9 cellular contexts compared by ENCODE assay signal in genomic region chr15:91032919-91033803, GRCh38. TPM values are rescaled to one million over a fixed set of nuclear protein-coding genes. Genes with fewer than 3 reads are reported as not detected.
A peak's percentile ranks its signal among the peaks of the same experiment; 100 is the strongest.
DNase-seq lines count a peak whose midpoint lies in the region; ATAC-seq, FAIRE-seq and TF ChIP-seq lines count a peak whose summit lies in the region.
"Had no signal": no experiment of that assay in that cellular context is flagged by ENCODE, and none has a peak within 500 bp of the region (broad histone marks: within the 10 kb centered on the region; RNA-seq: fewer than 3 reads in every experiment).

No MANE protein-coding gene starts in this region.

- H3K4me3 ChIP-seq in A549, result no peak overlapping the region
- no peak overlapping the region for H3K4me3 ChIP-seq in transverse colon

- no peak overlapping the region for H3K27ac ChIP-seq in A549
- no peak overlapping the region for H3K27ac ChIP-seq in transverse colon

- WGBS in A549 (ENCODE audit: missing lambda C conversion rate), result 40% methylated on average over 12 of the region's 12 CpGs
- WGBS in transverse colon (ENCODE audit: low coverage in 1 of 2), 2 donors, result 56% methylated on average over 9 of the region's 12 CpGs; no CpG with 5 or more reads in 1 of the 2 donors

- TF ChIP-seq POLR2A in A549 (IDR thresholded peaks at IDR 0.05; ENCODE audit: low read length), result no peak
- no peak for TF ChIP-seq POLR2A in transverse colon (IDR thresholded peaks at IDR 0.05)

- no peak for TF ChIP-seq EP300 in A549 (IDR thresholded peaks at IDR 0.05)
- TF ChIP-seq EP300 in transverse colon (IDR thresholded peaks at IDR 0.05; ENCODE audit: low read depth), result no peak

- peak; percentile 76 to 88; a peak in 5 of 6 replicates for ATAC-seq in A549
- peak; percentile 75 for ATAC-seq in effector memory CD8-positive, alpha-beta T cell (replicated peaks)

- H3K27me3 ChIP-seq in transverse colon, result no peaks in the 10 kb centered on the region

- peaks cover 10% of the 10 kb centered on the region for H3K4me1 Mint-ChIP-seq in activated CD4-positive, alpha-beta T cell treated with anti-CD3 and anti-CD28 coated beads, Interleukin-2, amount 10 ng/mL, durations not matched to agents 24 days and 14 days
- peaks cover 7 to 9% of the 10 kb centered on the region in 2 donors for H3K4me1 Mint-ChIP-seq in effector memory CD8-positive, alpha-beta T cell (ENCODE audit: low read depth in 2 of 2)

- TF ChIP-seq CTCF in A549 (IDR thresholded peaks at IDR 0.05) (peak; percentile 62), transverse colon (IDR thresholded peaks at IDR 0.05) (peak; percentile 58 to 89 (median 73))

- POLR2A ChIA-PET in A549 (lab: Yijun Ruan, JAX), result interaction anchor here (1.8 kb wide), 1 partner anchor 12 kb away, joined by 7 read pairs; no protein-coding TSS in a partner anchor

- no peak overlapping the region for H3K27ac Mint-ChIP-seq in activated CD4-positive, alpha-beta T cell treated with anti-CD3 and anti-CD28 coated beads, Interleukin-2, amount 10 ng/mL, durations not matched to agents 24 days and 14 days
- H3K27ac Mint-ChIP-seq in effector memory CD8-positive, alpha-beta T cell, result no peak overlapping the region

- H3K9me3 Mint-ChIP-seq in activated CD4-positive, alpha-beta T cell treated with anti-CD3 and anti-CD28 coated beads, Interleukin-2, amount 10 ng/mL, durations not matched to agents 24 days and 14 days, result no peaks in the 10 kb centered on the region
- no peaks in the 10 kb centered on the region for H3K9me3 Mint-ChIP-seq in effector memory CD8-positive, alpha-beta T cell

- H3K4me3 Mint-ChIP-seq in activated CD4-positive, alpha-beta T cell treated with anti-CD3 and anti-CD28 coated beads, Interleukin-2, amount 10 ng/mL, durations not matched to agents 24 days and 14 days, result no peak overlapping the region
- peak overlapping the region in 1 of 2 donors; percentile 24 for H3K4me3 Mint-ChIP-seq in effector memory CD8-positive, alpha-beta T cell

- DNase-seq in A549 (ENCODE audit: low read depth in 1 of 2, low spot score in 1 of 2) (peak in 1 of 2 experiments; percentile 73), GM18507 (ENCODE audit: extremely low spot score, insufficient read length, low read depth) (no peak), NCI-H1930 (lab: John Stamatoyannopoulos, UW) (peak; percentile 28 to 67), mucosa of gallbladder (ENCODE audit: low spot score) (peak; percentile 81), transverse colon (peak; percentile 88), middle frontal gyrus (ENCODE audit: extremely low spot score, low spot score) (no peak)
- DNase-seq in activated CD4-positive, alpha-beta T cell treated with anti-CD3 and anti-CD28 coated beads, Interleukin-2, amount 10 ng/mL, durations not matched to agents 24 days and 14 days, result peak; percentile 90
- peak; percentile 50 to 53 (median 52) for DNase-seq in effector memory CD8-positive, alpha-beta T cell

- no peaks in the 10 kb centered on the region for H3K36me3 ChIP-seq in transverse colon

- intact Hi-C loops in activated CD4-positive, alpha-beta T cell treated with anti-CD3 and anti-CD28 coated beads, Interleukin-2, amount 10 ng/mL, durations not matched to agents 24 days and 14 days (cut with micrococcal nuclease), result no loop called here
- intact Hi-C loops in transverse colon (cut with DNase I; ENCODE audit: low total_unique reads), result loop anchor here (10.0 kb wide), 1 partner anchor 68 kb away; no protein-coding TSS in a partner anchor

- H3K4me1 ChIP-seq in A549, result no peaks in the 10 kb centered on the region
- peaks cover 0 to 3% (median 0%) of the 10 kb centered on the region in 4 donors for H3K4me1 ChIP-seq in transverse colon

- TF ChIP-seq RAD21 in A549 (conservative IDR thresholded peaks at IDR 0.05 in 1 of 2, IDR thresholded peaks at IDR 0.05 in 1 of 2), result peak; percentile 52 to 60

- peaks cover 14% of the 10 kb centered on the region for H3K27me3 Mint-ChIP-seq in activated CD4-positive, alpha-beta T cell treated with anti-CD3 and anti-CD28 coated beads, Interleukin-2, amount 10 ng/mL, durations not matched to agents 24 days and 14 days
- peaks cover 13 to 20% of the 10 kb centered on the region in 2 donors for H3K27me3 Mint-ChIP-seq in effector memory CD8-positive, alpha-beta T cell

- H3K9me3 ChIP-seq in A549, result no peaks in the 10 kb centered on the region
- H3K9me3 ChIP-seq in transverse colon, result no peaks in the 10 kb centered on the region

- peak overlapping the region; percentile 61 for H3K4me2 ChIP-seq in A549

- CTCF ChIA-PET in A549 (lab: Yijun Ruan, JAX), result interaction anchor here (0.6 to 6.2 kb wide), 22 partner anchors 9 to 662 kb away, joined by 3 to 71 read pairs (median 6); partner anchors contain the start of genes HDDC3, PRC1, RCCD1 and UNC45A

- FAIRE-seq in A549 (lab: Jason Lieb, UNC) (no peak), GM18507 (lab: Jason Lieb, UNC) (peak; percentile 68)
- FAIRE-seq: endometrium had no signal

- no peaks in the 10 kb centered on the region for H3K36me3 Mint-ChIP-seq in activated CD4-positive, alpha-beta T cell treated with anti-CD3 and anti-CD28 coated beads, Interleukin-2, amount 10 ng/mL, durations not matched to agents 24 days and 14 days (ENCODE audit: low read depth)
- peaks cover 4% of the 10 kb centered on the region for H3K36me3 Mint-ChIP-seq in effector memory CD8-positive, alpha-beta T cell (ENCODE audit: insufficient read depth)

- in situ Hi-C loops in transverse colon (cut with MboI; ENCODE audit: low pct_ligation_motif_present in 1 of 4, low pct_unique_long_range_greater_than_20kb in 1 of 4, low sequenced_read_pairs in 3 of 4), result no loop called here

TF ChIP-seq in A549, 52 proteins besides CTCF, POLR2A, EP300 and RAD21:
- no peak for TF ChIP-seq RNF2 (IDR thresholded peaks at IDR 0.05; ENCODE audit: borderline replicate concordance, low read depth)
- peak; percentile 33; the same call in 2 of the 3 replicates for TF ChIP-seq SMC3 (IDR thresholded peaks at IDR 0.05)
- TF ChIP-seq, protein P1, sequence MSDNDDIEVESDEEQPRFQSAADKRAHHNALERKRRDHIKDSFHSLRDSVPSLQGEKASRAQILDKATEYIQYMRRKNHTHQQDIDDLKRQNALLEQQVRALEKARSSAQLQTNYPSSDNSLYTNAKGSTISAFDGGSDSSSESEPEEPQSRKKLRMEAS (IDR thresholded peaks at IDR 0.05), result peak; percentile 37; the same call in 1 of the 2 replicates
TF ChIP-seq in A549: peak in this region for 2.

RNA-seq across cellular contexts. Expression of gene VPS33B, which starts 10.8 kb away (rescaled TPM):
- polyA plus RNA-seq in A549 (2011; rRNA removed) (17.9 and 25.0 TPM in 2 replicates), A549 (2017; fragmentation: RNase III; extraction: RNeasy Plus Mini Kit Qiagen cat#74134 plus additional on column Dnase treatment) (9.5 to 11.7 TPM (median 11.1 TPM) in 3 replicates)
- polyA plus RNA-seq in A549 (2012; cell fraction: cytosol; rRNA removed), result 11.5 and 12.1 TPM in 2 replicates
- polyA plus RNA-seq in A549 (2012; cell fraction: nucleus; rRNA removed), result 37.0 and 45.7 TPM in 2 replicates
- 20.6 and 24.0 TPM in 2 replicates for polyA minus RNA-seq in A549 (2011; rRNA and poly(A)+ RNA removed)
- 18.9 and 19.5 TPM in 2 replicates for total RNA-seq in activated CD4-positive, alpha-beta T cell treated with anti-CD3 and anti-CD28 coated beads, Interleukin-2, amount 10 ng/mL, durations not matched to agents 24 days and 14 days
- total RNA-seq in mucosa of gallbladder (14.9 TPM), transverse colon (10 to 100 TPM in 2 of 4 donors, 1 to 10 TPM in 2; 6.7 to 18.7 (median 10.8) TPM)

RNA-seq across cellular contexts. Expression of gene PRC1, which starts 38.8 kb away (rescaled TPM):
- 376 and 426 TPM in 2 replicates for polyA plus RNA-seq in A549 (2011; rRNA removed)
- polyA plus RNA-seq in A549 (2012; cell fraction: cytosol; rRNA removed), result 330 and 355 TPM in 2 replicates
- polyA plus RNA-seq in A549 (2012; cell fraction: nucleus; rRNA removed), result 589 and 939 TPM in 2 replicates
- polyA plus RNA-seq in A549 (2017; fragmentation: RNase III; extraction: RNeasy Plus Mini Kit Qiagen cat#74134 plus additional on column Dnase treatment), result 277 to 312 TPM (median 303 TPM) in 3 replicates
- polyA minus RNA-seq in A549 (2011; rRNA and poly(A)+ RNA removed), result 307 and 318 TPM in 2 replicates
- total RNA-seq in activated CD4-positive, alpha-beta T cell treated with anti-CD3 and anti-CD28 coated beads, Interleukin-2, amount 10 ng/mL, durations not matched to agents 24 days and 14 days, result 85.0 and 86.2 TPM in 2 replicates
- total RNA-seq in mucosa of gallbladder, result 6.6 TPM
- total RNA-seq in transverse colon, result 10 to 100 TPM in 3 of 4 donors, 1 to 10 TPM in 1; 8.1 to 58.0 (median 23.7) TPM

Comparison
In these comparisons a context has a peak if more than half of its experiments do, and no peak if none do; other contexts are left out.
1. DNase-seq: peak in NCI-H1930 (2 of 2), activated CD4-positive, alpha-beta T cell treated with anti-CD3 and anti-CD28 coated beads, Interleukin-2, amount 10 ng/mL, durations not matched to agents 24 days and 14 days (single experiment), effector memory CD8-positive, alpha-beta T cell (3 of 3), mucosa of gallbladder (single experiment) and transverse colon (single experiment); none in GM18507 (single experiment) and middle frontal gyrus (single experiment).